Comparison of ENCODE assay signal across 17 cellular contexts in genomic region chr2:235554385-235554784, GRCh38.
"Had no signal": no experiment of that assay in that cellular context is flagged by ENCODE, and none has a peak within 500 bp of the region (broad histone marks: within the 10 kb centered on the region; RNA-seq: fewer than 3 reads in every experiment).

No MANE protein-coding gene starts in this region.

- H3K4me3 ChIP-seq: lung, neural progenitor cell, prostate gland, right atrium auricular region, smooth muscle cell, testis, tibial nerve, upper lobe of left lung had no signal

- ATAC-seq: left lobe of liver; stimulated activated effector memory CD8-positive, alpha-beta T cell treated with anti-CD3 and anti-CD28 coated beads, Interleukin-12 subunit alpha, Interleukin-12 subunit beta, amount 100 ng/mL, for 72 hours had no signal

- DNase-seq: cortex of kidney; effector CD4-positive, alpha-beta T cell; hypothalamus; immature natural killer cell; stimulated activated CD4-positive, alpha-beta T cell treated with anti-CD3 and anti-CD28 coated beads, Interleukin-2, amount 100 ng/mL, for 24 hours; stimulated activated CD4-positive, alpha-beta T cell treated with anti-CD3 and anti-CD28 coated beads, Interleukin-4, amount 100 ng/mL, for 24 hours; stimulated activated naive CD4-positive, alpha-beta T cell treated with Interleukin-2 at 50 U/mL for 16 hours; testis had no signal

- H3K9me3 ChIP-seq: prostate gland, right atrium auricular region, testis, tibial nerve, upper lobe of left lung had no signal

- H3K27ac ChIP-seq: neural progenitor cell, prostate gland, right atrium auricular region, testis had no signal

- H3K4me2 ChIP-seq: neural progenitor cell, smooth muscle cell had no signal

- H3K9ac ChIP-seq: neural progenitor cell had no signal

- H3K36me3 ChIP-seq: neural progenitor cell, prostate gland, right atrium auricular region, tibial nerve, upper lobe of left lung had no signal

- H3K27me3 ChIP-seq: neural progenitor cell, right atrium auricular region, testis, tibial nerve, upper lobe of left lung had no signal
